Comparison of ENCODE assay signal across 23 cellular contexts in the genomic region with DNA sequence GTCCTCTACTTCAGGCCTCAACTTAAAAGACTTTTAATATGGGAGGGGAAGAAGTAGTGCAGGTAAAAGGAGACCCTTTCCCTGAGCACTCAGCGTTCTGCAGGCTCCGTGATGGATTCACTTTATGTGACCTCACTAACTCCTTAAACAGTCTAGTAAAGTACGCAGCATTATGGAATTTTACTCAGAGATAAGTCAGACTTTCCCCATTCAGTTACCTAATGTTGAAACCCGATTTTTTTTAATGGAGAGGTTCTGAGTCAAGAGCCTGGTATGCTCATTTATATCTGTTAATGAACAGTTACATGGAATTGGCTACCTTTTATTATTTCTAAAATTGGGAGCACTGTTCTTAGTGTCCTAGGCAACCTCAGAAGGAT. TPM values are rescaled to one million over a fixed set of nuclear protein-coding genes. Genes with fewer than 3 reads are reported as not detected.
DNase-seq lines count a peak whose midpoint lies in the region; ATAC-seq and TF ChIP-seq lines count a peak whose summit lies in the region.
"Had no signal": no experiment of that assay in that cellular context is flagged by ENCODE, and none has a peak within 500 bp of the region (broad histone marks: within the 10 kb centered on the region; RNA-seq: fewer than 3 reads in every experiment).

No MANE protein-coding gene starts in this region.

- H3K9me2 ChIP-seq in SK-N-SH = no peaks in the 10 kb centered on the region

- POLR2A ChIA-PET in SK-N-SH (lab: Yijun Ruan, JAX) = no interaction called here
- POLR2A ChIA-PET in GM10248 (lab: Yijun Ruan, JAX) = no interaction called here

- intact Hi-C loops in dorsolateral prefrontal cortex (cut with DNase I) = no loop called here
- intact Hi-C loops in sciatic nerve (cut with DNase I) = no loop called here

- H3K4me1 Mint-ChIP-seq in nephron = peaks cover 25% of the 10 kb centered on the region
- peaks cover 11% of the 10 kb centered on the region for H3K4me1 Mint-ChIP-seq in endodermal cell

- no peaks in the 10 kb centered on the region for H3K9me3 ChIP-seq in SK-N-SH
- no peaks in the 10 kb centered on the region for H3K9me3 ChIP-seq in endodermal cell (ENCODE audit: control insufficient read depth, low read length)
- H3K9me3 ChIP-seq: A549 had no signal

- H3K9ac ChIP-seq in SK-N-SH (no peak overlapping the region; the same call in 1 of the 2 replicates), endodermal cell (ENCODE audit: extremely low read depth, low read length, poor library complexity, severe bottlenecking) (no peak overlapping the region)

- no peak overlapping the region for H3K4me3 Mint-ChIP-seq in nephron
- H3K4me3 Mint-ChIP-seq in endodermal cell = no peak overlapping the region
- H3K4me3 Mint-ChIP-seq: activated T-cell treated with anti-CD3 and anti-CD28 coated beads, Interleukin-2, amount 50 U/mL, for 4 hours had no signal

- H4K20me1 ChIP-seq in SK-N-SH (ENCODE audit: insufficient read depth) = no peaks in the 10 kb centered on the region

- no peak overlapping the region for H3K4me3 ChIP-seq in SK-N-SH (ENCODE audit: low read depth in 2 of 2, low read length in 1 of 2)
- no peak overlapping the region for H3K4me3 ChIP-seq in dorsolateral prefrontal cortex
- H3K4me3 ChIP-seq in endodermal cell (ENCODE audit: low read length) = no peak overlapping the region
- H3K4me3 ChIP-seq: A549 had no signal

- 22% methylated on average over 4 of the region's 4 CpGs for whole genome bisulfite sequencing in SK-N-SH (ENCODE audit: low lambda C conversion rate)
- 99 to 100% methylated on average over 1 to 4 of the region's 4 CpGs for WGBS in endodermal cell (ENCODE audit: insufficient coverage in 1 of 2, insufficient read length in 1 of 2), 2 experiments

- no peak overlapping the region; the same call in 1 of the 2 replicates for H2AFZ ChIP-seq in SK-N-SH (ENCODE audit: low read depth)

- peaks cover 4% of the 10 kb centered on the region for H3K27me3 Mint-ChIP-seq in nephron (ENCODE audit: low read depth)
- peaks cover 8% of the 10 kb centered on the region for H3K27me3 Mint-ChIP-seq in endodermal cell (ENCODE audit: insufficient read depth)

- DNase-seq in ELR (ENCODE audit: low read depth) = peak; percentile 9
- DNase-seq in SK-N-SH = no peak
- no peak for DNase-seq in dorsolateral prefrontal cortex
- DNase-seq in endodermal cell = no peak
- DNase-seq in Ammon's horn (ENCODE audit: low spot score) = no peak
- no peak for DNase-seq in sciatic nerve (ENCODE audit: low spot score)
- DNase-seq in GM10248 (ENCODE audit: extremely low spot score) = no peak
- DNase-seq: activated CD4-positive, alpha-beta T cell treated with anti-CD3 and anti-CD28 coated beads for 48 hours; activated gamma-delta T cell treated with Interleukin-2 at 50 U/mL for 16 hours; activated T-cell treated with anti-CD3 and anti-CD28 coated beads, Interleukin-2, amount 50 U/mL, for 4 hours; effector CD8-positive, alpha-beta T cell; erythroblast; hippocampal formation; KBM-7; MM.1S; NCI-H1436; NCI-H2081 treated with DMSO at 0.1 percent for 48 hours; occipital lobe; RPMI8226 had no signal

- peak overlapping the region; percentile 32 for H3K4me2 ChIP-seq in SK-N-SH
- H3K4me2 ChIP-seq: A549 had no signal

- peaks cover 0 to 6% of the 10 kb centered on the region in 2 experiments for H3K36me3 ChIP-seq in SK-N-SH (replicated peaks in 1 of 2; ENCODE audit: control insufficient read depth in 1 of 2, insufficient read depth in 2 of 2, low read length in 1 of 2)
- H3K36me3 ChIP-seq in endodermal cell (ENCODE audit: control insufficient read depth, insufficient read depth, low read length) = no peaks in the 10 kb centered on the region

- TF ChIP-seq EP300 in SK-N-SH (IDR thresholded peaks at IDR 0.05; ENCODE audit: borderline replicate concordance in 1 of 2, low read depth in 1 of 2, low read length in 1 of 2) = no peak

- H3K27me3 ChIP-seq in SK-N-SH (ENCODE audit: insufficient read depth) = no peaks in the 10 kb centered on the region
- H3K27me3 ChIP-seq in dorsolateral prefrontal cortex = no peaks in the 10 kb centered on the region
- no peaks in the 10 kb centered on the region for H3K27me3 ChIP-seq in endodermal cell (ENCODE audit: control insufficient read depth, insufficient read depth, low read length, poor library complexity, severe bottlenecking)

- no peak for ATAC-seq in sciatic nerve
- ATAC-seq: A549; activated T-cell treated with anti-CD3 and anti-CD28 coated beads, Interleukin-2, amount 50 U/mL, for 4 hours; HCT116 had no signal

- H3K79me2 ChIP-seq in SK-N-SH (ENCODE audit: insufficient read depth) = no peaks in the 10 kb centered on the region

- no peaks in the 10 kb centered on the region for H3F3A ChIP-seq in SK-N-SH (replicated peaks; ENCODE audit: insufficient read depth)

- peaks cover 0 to 4% of the 10 kb centered on the region in 2 experiments; a peak in 1 of 4 replicates for H3K4me1 ChIP-seq in SK-N-SH (ENCODE audit: control insufficient read depth in 1 of 2, insufficient read depth in 2 of 2, low read depth in 1 of 2, low read length in 1 of 2)
- H3K4me1 ChIP-seq in endodermal cell (ENCODE audit: control insufficient read depth, insufficient read depth, low read length) = no peaks in the 10 kb centered on the region
- H3K4me1 ChIP-seq: A549 had no signal

- H3K36me3 Mint-ChIP-seq in nephron (ENCODE audit: low read depth) = no peaks in the 10 kb centered on the region
- H3K36me3 Mint-ChIP-seq in endodermal cell (ENCODE audit: low read depth) = no peaks in the 10 kb centered on the region

- H3K27ac ChIP-seq in SK-N-SH (ENCODE audit: low read depth in 2 of 2, low read length in 1 of 2) (peak overlapping the region in 1 of 2 experiments; percentile 21; a peak in 2 of 4 replicates), dorsolateral prefrontal cortex (peak overlapping the region in 53 of 59 donors; percentile 1 to 100 (median 96)), endodermal cell (ENCODE audit: low read depth, low read length) (no peak overlapping the region)
- H3K27ac ChIP-seq: A549, VCaP had no signal

- CTCF ChIA-PET in SK-N-SH (lab: Yijun Ruan, JAX) (no interaction called here), GM10248 (lab: Yijun Ruan, JAX) (no interaction called here)

- H3K9me3 Mint-ChIP-seq in nephron = peaks cover 3% of the 10 kb centered on the region
- H3K9me3 Mint-ChIP-seq in endodermal cell = no peaks in the 10 kb centered on the region
- H3K9me3 Mint-ChIP-seq: activated T-cell treated with anti-CD3 and anti-CD28 coated beads, Interleukin-2, amount 50 U/mL, for 4 hours had no signal

- TF ChIP-seq CTCF in SK-N-SH (IDR thresholded peaks at IDR 0.05) = no peak
- TF ChIP-seq CTCF in dorsolateral prefrontal cortex (IDR thresholded peaks at IDR 0.05 in 54 of 56, conservative IDR thresholded peaks at IDR 0.05 in 2 of 56; ENCODE audit: low read depth in 1 of 56, partially characterized antibody in 56 of 56) = no peak
- no peak for TF ChIP-seq CTCF in nephron (IDR thresholded peaks at IDR 0.05; ENCODE audit: unreplicated experiment in 3 of 3)
- TF ChIP-seq CTCF in endodermal cell (conservative IDR thresholded peaks at IDR 0.05) = no peak
- TF ChIP-seq CTCF in GM10248 (IDR thresholded peaks at IDR 0.05; ENCODE audit: control extremely low read depth, extremely low read depth, low read depth, missing control alignments) = no peak

- no peak for TF ChIP-seq RAD21 in SK-N-SH (IDR thresholded peaks at IDR 0.05; ENCODE audit: low read length)

- H3K27ac Mint-ChIP-seq in nephron (peak overlapping the region in 2 of 3 experiments; percentile 30 to 46), endodermal cell (no peak overlapping the region)

TF ChIP-seq in SK-N-SH, 30 proteins besides CTCF, POLR2A, EP300 and RAD21:
- TF ChIP-seq RCOR1 (IDR thresholded peaks at IDR 0.05; ENCODE audit: low read length) = no peak

RNA-seq across cellular contexts. Expression of gene RASGRP3, which starts 34.1 kb away (rescaled TPM):
- polyA plus RNA-seq in SK-N-SH (2012; rRNA removed) = 72.5 and 152 TPM in 2 replicates
- 26.2 and 31.8 TPM in 2 replicates for polyA plus RNA-seq in SK-N-SH (2012; cell fraction: cytosol; rRNA removed)
- 604 and 757 TPM in 2 replicates for polyA plus RNA-seq in SK-N-SH (2012; cell fraction: nucleus; rRNA removed)
- total RNA-seq in dorsolateral prefrontal cortex (100 to 1,000 TPM in 1 of 120 experiments, 10 to 100 TPM in 106, 1 to 10 TPM in 13; 4.2 to 101 (median 24.4) TPM), endodermal cell (under 1 TPM in 1 of 2 donors, not detected in 1; 0.29 TPM), sciatic nerve (16.0 TPM)
- 0.53 TPM for polyA plus RNA-seq in endodermal cell (2013, experiment 1 of 2)
- 1.0 TPM for polyA plus RNA-seq in endodermal cell (2013, experiment 2 of 2)

Comparison
In these comparisons a context has a peak if more than half of its experiments do, and no peak if none do; other contexts are left out.
1. RNA of gene RASGRP3, which starts 34.1 kb away (total RNA-seq): 4.2 to 101 TPM in dorsolateral prefrontal cortex and 16.0 TPM in sciatic nerve (single experiment); 0.29 TPM in endodermal cell; every median in the first group is over 4 times any median in the second.